31 cellular contexts compared by ENCODE assay signal in genomic region chr11:75287579-75287978, GRCh38. TPM values are rescaled to one million over a fixed set of nuclear protein-coding genes. Genes with fewer than 3 reads are reported as not detected.
"Had no signal": no experiment of that assay in that cellular context is flagged by ENCODE, and none has a peak within 500 bp of the region (broad histone marks: within the 10 kb centered on the region; RNA-seq: fewer than 3 reads in every experiment).

No MANE protein-coding gene starts in this region.

- H3K36me3 Mint-ChIP-seq: memory B cell, natural killer cell had no signal

- H3K9me3 ChIP-seq: esophagus muscularis mucosa, gastroesophageal sphincter, heart left ventricle, ovary, psoas muscle, right lobe of liver, suprapubic skin, transverse colon, upper lobe of right lung, uterus had no signal

- ATAC-seq: foreskin keratinocyte; gastroesophageal sphincter; natural killer cell; psoas muscle; right lobe of liver; stimulated activated naive CD8-positive, alpha-beta T cell treated with anti-CD3 and anti-CD28 coated beads, Interleukin-15, amount 100 ng/mL, for 72 hours; upper lobe of right lung had no signal

- H3K4me3 Mint-ChIP-seq: memory B cell; natural killer cell; stimulated activated naive CD8-positive, alpha-beta T cell treated with anti-CD3 and anti-CD28 coated beads, Interleukin-15, amount 100 ng/mL, for 72 hours had no signal

- H3K9me3 Mint-ChIP-seq: memory B cell; natural killer cell; stimulated activated naive CD8-positive, alpha-beta T cell treated with anti-CD3 and anti-CD28 coated beads, Interleukin-15, amount 100 ng/mL, for 72 hours had no signal

- DNase-seq: dorsolateral prefrontal cortex; effector CD4-positive, alpha-beta T cell; foreskin keratinocyte; kidney glomerular epithelial cell; natural killer cell; occipital lobe; ovary; right lobe of liver; stimulated activated CD4-positive, alpha-beta T cell treated with anti-CD3 and anti-CD28 coated beads, Interleukin-12 subunit alpha, Interleukin-12 subunit beta, amount 100 ng/mL, for 4 hours; stimulated activated CD4-positive, alpha-beta T cell treated with anti-CD3 and anti-CD28 coated beads, Interleukin-1b, Interleukin-23, amount 100 ng/mL, for 48 hours; stimulated activated CD4-positive, alpha-beta T cell treated with anti-CD3 and anti-CD28 coated beads, Interleukin-4, amount 100 ng/mL, for 1 hour; stimulated activated CD8-positive, alpha-beta memory T cell treated with anti-CD3 and anti-CD28 coated beads, Interleukin-4, amount 100 ng/mL, for 48 hours; stimulated activated naive CD4-positive, alpha-beta T cell; stimulated activated naive CD8-positive, alpha-beta T cell treated with anti-CD3 and anti-CD28 coated beads, Interleukin-15, amount 100 ng/mL, for 72 hours; transverse colon; upper lobe of right lung; uterus had no signal

- H3K27ac Mint-ChIP-seq: memory B cell had no signal

- H3K4me3 ChIP-seq: dorsolateral prefrontal cortex, esophagus muscularis mucosa, gastroesophageal sphincter, heart left ventricle, hepatocyte, lung, ovary, psoas muscle, right lobe of liver, smooth muscle cell, suprapubic skin, transverse colon, upper lobe of right lung, uterus had no signal

- H3K27me3 ChIP-seq: dorsolateral prefrontal cortex, esophagus muscularis mucosa, foreskin keratinocyte, gastroesophageal sphincter, heart left ventricle, hepatocyte, ovary, right lobe of liver, suprapubic skin, transverse colon, upper lobe of right lung, uterus had no signal

- H3K4me1 ChIP-seq: foreskin keratinocyte, psoas muscle, right lobe of liver, suprapubic skin, transverse colon, uterus had no signal

- H3K4me1 Mint-ChIP-seq: memory B cell had no signal

- H3K36me3 ChIP-seq: ovary, uterus had no signal

- H3K27me3 Mint-ChIP-seq: stimulated activated naive CD8-positive, alpha-beta T cell treated with anti-CD3 and anti-CD28 coated beads, Interleukin-15, amount 100 ng/mL, for 72 hours had no signal

- H3K27ac ChIP-seq: esophagus muscularis mucosa, foreskin keratinocyte, gastroesophageal sphincter, heart left ventricle, hepatocyte, ovary, psoas muscle, right lobe of liver, suprapubic skin, transverse colon, upper lobe of right lung, uterus had no signal

RNA-seq across cellular contexts. Expression of gene TPBGL, which starts 47.0 kb away (rescaled TPM):
- total RNA-seq: endothelial cell of umbilical vein, epithelial cell of proximal tubule, fibroblast of lung, foreskin keratinocyte, hepatocyte, liver, right lobe of liver had no signal
- polyA plus RNA-seq: endothelial cell of umbilical vein, fibroblast of lung, neural cell had no signal
